In genomic region chr20:49880724-49881445, GRCh38 we compare ENCODE assay signal across 14 cellular contexts.
"Had no signal": no experiment of that assay in that cellular context is flagged by ENCODE, and none has a peak within 500 bp of the region (broad histone marks: within the 10 kb centered on the region; RNA-seq: fewer than 3 reads in every experiment).

No MANE protein-coding gene starts in this region.

- H3K27ac ChIP-seq: lower lobe of right lung, transverse colon had no signal

- H3K27me3 Mint-ChIP-seq: activated naive CD4-positive, alpha-beta T cell treated with anti-CD3 and anti-CD28 coated beads, Interleukin-2, amount 50 U/mL, for 24 hours had no signal

- H3K9me3 Mint-ChIP-seq: activated naive CD4-positive, alpha-beta T cell treated with anti-CD3 and anti-CD28 coated beads, Interleukin-2, amount 50 U/mL, for 24 hours had no signal

- H3K27me3 ChIP-seq: transverse colon had no signal

- H3K4me3 Mint-ChIP-seq: activated naive CD4-positive, alpha-beta T cell treated with anti-CD3 and anti-CD28 coated beads, Interleukin-2, amount 50 U/mL, for 24 hours had no signal

- H3K9me3 ChIP-seq: lower lobe of right lung, transverse colon had no signal

- DNase-seq: activated CD4-positive, alpha-beta T cell treated with anti-CD3 and anti-CD28 coated beads, Interleukin-2, amount 50 U/mL, for 48 hours; anterior cingulate cortex; caudate nucleus; hippocampal formation; kidney glomerular epithelial cell; lower lobe of right lung; midbrain; right cardiac atrium; SHP77; small intestine; T-helper 2 cell; transverse colon had no signal

- ATAC-seq: activated CD4-positive, CD25-positive, alpha-beta regulatory T cell treated with anti-CD3 and anti-CD28 coated beads, Interleukin-2, amount 50 U/mL, for 24 hours; lower lobe of right lung; right cardiac atrium had no signal

- H3K4me1 ChIP-seq: lower lobe of right lung had no signal

- H3K4me1 Mint-ChIP-seq: activated naive CD4-positive, alpha-beta T cell treated with anti-CD3 and anti-CD28 coated beads, Interleukin-2, amount 50 U/mL, for 24 hours had no signal

- H3K27ac Mint-ChIP-seq: activated naive CD4-positive, alpha-beta T cell treated with anti-CD3 and anti-CD28 coated beads, Interleukin-2, amount 50 U/mL, for 24 hours had no signal

- H3K4me3 ChIP-seq: lower lobe of right lung, transverse colon had no signal
